15 cellular contexts compared by ENCODE assay signal in the genomic region with DNA sequence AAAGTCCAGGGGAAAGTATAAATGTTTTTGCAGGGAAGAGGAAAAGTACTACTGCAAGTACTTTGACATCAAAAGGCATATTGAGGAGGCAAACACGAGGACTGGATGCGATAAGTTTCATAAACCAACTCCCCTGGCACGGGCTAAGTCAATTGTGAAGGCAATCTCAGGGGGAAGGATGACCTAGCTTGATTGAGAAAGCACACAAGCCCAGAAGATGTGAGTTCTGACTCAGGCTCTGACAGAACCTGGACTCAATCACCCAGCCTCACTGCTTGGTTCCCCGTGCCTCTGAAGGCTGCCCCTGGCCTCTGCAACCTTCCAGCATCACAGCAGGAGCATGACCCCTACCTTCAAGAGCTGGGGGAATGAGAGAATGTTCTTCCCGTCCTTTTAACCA.
DNase-seq lines count a peak whose midpoint lies in the region; ATAC-seq, FAIRE-seq and TF ChIP-seq lines count a peak whose summit lies in the region.
"Had no signal": no experiment of that assay in that cellular context is flagged by ENCODE, and none has a peak within 500 bp of the region (broad histone marks: within the 10 kb centered on the region; RNA-seq: fewer than 3 reads in every experiment).

No MANE protein-coding gene starts in this region.

- H3K4me3 ChIP-seq in DND-41 (ENCODE audit: low read depth in 1 of 2, low read length in 2 of 2) (no peak overlapping the region), GM23248 (no peak overlapping the region), H1 (ENCODE audit: extremely low read depth in 1 of 4, insufficient read depth in 2 of 4, low read depth in 3 of 4, low read length in 4 of 4) (no peak overlapping the region)

- H4K8ac ChIP-seq in H1 (ENCODE audit: extremely low read depth, insufficient read depth, low read length), result no peak overlapping the region

- no peaks in the 10 kb centered on the region for H3K36me3 Mint-ChIP-seq in nephron (ENCODE audit: low read depth)
- H3K36me3 Mint-ChIP-seq: CD8-positive, alpha-beta T cell had no signal

- H2AFZ ChIP-seq in DND-41 (ENCODE audit: low read depth, low read length) (no peak overlapping the region), GM23248 (no peak overlapping the region), H1 (ENCODE audit: low read length) (peak overlapping the region; percentile 70; the same call in 1 of the 2 replicates)

- no peak overlapping the region for H3K56ac ChIP-seq in H1 (replicated peaks; ENCODE audit: insufficient read length, low read depth, low read length)

- H3K36me3 ChIP-seq in DND-41 (ENCODE audit: insufficient read depth, low read length) (no peaks in the 10 kb centered on the region), GM23248 (ENCODE audit: low read depth) (no peaks in the 10 kb centered on the region), H1 (ENCODE audit: control insufficient read depth in 2 of 4, insufficient read depth in 4 of 4, low read length in 3 of 4) (no peaks in the 10 kb centered on the region)

- no peak overlapping the region for H2BK5ac ChIP-seq in H1 (ENCODE audit: low read depth, low read length)

- H3K9me3 ChIP-seq in DND-41 (ENCODE audit: insufficient read depth, low read length, severe bottlenecking) (no peaks in the 10 kb centered on the region), GM23248 (ENCODE audit: low read depth) (no peaks in the 10 kb centered on the region), H1 (ENCODE audit: insufficient read depth in 2 of 2, low read depth in 1 of 2, low read length in 1 of 2) (no peaks in the 10 kb centered on the region)

- no peak overlapping the region for H2BK20ac ChIP-seq in H1 (ENCODE audit: low read length)

- TF ChIP-seq CTCF in DND-41 (IDR thresholded peaks at IDR 0.05; ENCODE audit: borderline replicate concordance, extremely low read depth, low read length, poor library complexity, severe bottlenecking), result no peak
- TF ChIP-seq CTCF in H1 (IDR thresholded peaks at IDR 0.05; ENCODE audit: control extremely low read depth in 1 of 3, insufficient read depth in 1 of 3, low read depth in 1 of 3, low read length in 3 of 3), result no peak
- TF ChIP-seq CTCF in nephron (IDR thresholded peaks at IDR 0.05; ENCODE audit: unreplicated experiment in 3 of 3), result no peak

- H3K4me1 ChIP-seq in DND-41 (ENCODE audit: insufficient read depth, low read length), result peaks cover 23% of the 10 kb centered on the region
- peaks cover 37% of the 10 kb centered on the region for H3K4me1 ChIP-seq in GM23248 (ENCODE audit: insufficient read depth)
- H3K4me1 ChIP-seq in H1 (replicated peaks in 1 of 4; ENCODE audit: control insufficient read depth in 3 of 4, insufficient read depth in 4 of 4, low read length in 3 of 4), result no peaks in the 10 kb centered on the region

- no peak overlapping the region for H4K5ac ChIP-seq in H1 (ENCODE audit: insufficient read length, low read depth, low read length)

- H3K14ac ChIP-seq in H1 (ENCODE audit: insufficient read length), result no peak overlapping the region

- no peaks in the 10 kb centered on the region for H3K23me2 ChIP-seq in H1 (ENCODE audit: low read depth, low read length)

- no peak overlapping the region for H3K18ac ChIP-seq in H1 (ENCODE audit: extremely low read depth, low read length)

- CTCF ChIA-PET in H1 (lab: Charles Lee; ENCODE audit: partially characterized antibody), result no interaction called here

- in situ Hi-C loops in GM23248 (cut with MboI), result no loop called here

- H2BK15ac ChIP-seq in H1 (ENCODE audit: low read length), result no peak overlapping the region

- H3K4me2 ChIP-seq in DND-41 (ENCODE audit: insufficient read depth, low read length) (no peak overlapping the region), GM23248 (ENCODE audit: unreplicated experiment) (no peak overlapping the region), H1 (ENCODE audit: insufficient read depth in 1 of 2, low read depth in 2 of 2, low read length in 2 of 2) (no peak overlapping the region)

- ATAC-seq in DND-41 (ENCODE audit: insufficient read depth, low read depth) (no peak), GM19452 (IDR thresholded peaks at IDR 0.05; ENCODE audit: unreplicated experiment) (no peak), GM18858 (IDR thresholded peaks at IDR 0.05; ENCODE audit: unreplicated experiment) (no peak)
- ATAC-seq: CD8-positive, alpha-beta T cell had no signal

- no peak overlapping the region for H3K4me3 Mint-ChIP-seq in nephron
- H3K4me3 Mint-ChIP-seq: CD8-positive, alpha-beta T cell had no signal

- peak overlapping the region in 2 of 3 experiments; percentile 7 to 16 for H3K27ac Mint-ChIP-seq in nephron
- H3K27ac Mint-ChIP-seq: CD8-positive, alpha-beta T cell had no signal

- no peak for TF ChIP-seq POLR2A in H1 (IDR thresholded peaks at IDR 0.05; ENCODE audit: control extremely low read depth in 1 of 2, low read depth in 2 of 2, low read length in 2 of 2)

- no peak for TF ChIP-seq EP300 in H1 (IDR thresholded peaks at IDR 0.05; ENCODE audit: borderline replicate concordance in 1 of 2, low read depth in 2 of 2, low read length in 2 of 2)

- no peak for DNase-seq in DND-41
- peak; percentile 57 for DNase-seq in GM23248
- DNase-seq in H1 (ENCODE audit: low read depth in 1 of 2, low spot score in 2 of 2), result peak in 1 of 2 experiments; percentile 16
- DNase-seq in epidermal melanocyte (ENCODE audit: insufficient read length, low spot score), result no peak
- DNase-seq: CD8-positive, alpha-beta T cell; NCI-H1092; NCI-H1694; NCI-H69; NK-92 treated with Interleukin-12 subunit alpha and Interleukin-12 subunit beta, amount 100 ng/mL, for 24 hours had no signal

- FAIRE-seq in H1 (lab: Jason Lieb, UNC), result no peak
- FAIRE-seq: D721Med, H54 had no signal

- H3K9me3 Mint-ChIP-seq in nephron, result no peaks in the 10 kb centered on the region
- H3K9me3 Mint-ChIP-seq: CD8-positive, alpha-beta T cell had no signal

- H2BK12ac ChIP-seq in H1 (ENCODE audit: low read depth, low read length), result no peak overlapping the region

- no peaks in the 10 kb centered on the region for H4K20me1 ChIP-seq in DND-41 (ENCODE audit: insufficient read depth, low read length)
- no peaks in the 10 kb centered on the region for H4K20me1 ChIP-seq in GM23248 (ENCODE audit: insufficient read depth)
- H4K20me1 ChIP-seq in H1 (replicated peaks in 1 of 2; ENCODE audit: control insufficient read depth in 1 of 2, insufficient read depth in 2 of 2, low read length in 2 of 2), result no peaks in the 10 kb centered on the region

- no peaks in the 10 kb centered on the region for H3K79me2 ChIP-seq in DND-41 (ENCODE audit: insufficient read depth, low read length)
- no peaks in the 10 kb centered on the region for H3K79me2 ChIP-seq in GM23248 (ENCODE audit: insufficient read depth)
- no peaks in the 10 kb centered on the region for H3K79me2 ChIP-seq in H1 (ENCODE audit: control insufficient read depth in 1 of 2, insufficient read depth in 2 of 2, low read length in 2 of 2)

- H3K4ac ChIP-seq in H1 (replicated peaks; ENCODE audit: insufficient read length, low read depth, low read length), result no peak overlapping the region

- H3K27me3 ChIP-seq in DND-41 (ENCODE audit: insufficient read depth, low read length, poor library complexity), result no peaks in the 10 kb centered on the region
- no peaks in the 10 kb centered on the region for H3K27me3 ChIP-seq in GM23248 (replicated peaks; ENCODE audit: insufficient read depth)
- peaks cover 0 to 2% (median 0%) of the 10 kb centered on the region in 4 experiments; a peak in 1 of 7 replicates for H3K27me3 ChIP-seq in H1 (replicated peaks in 1 of 4; ENCODE audit: control insufficient read depth in 3 of 4, extremely low read depth in 1 of 4, insufficient read depth in 3 of 4, low read length in 3 of 4)

- peaks cover 4% of the 10 kb centered on the region for H3K27me3 Mint-ChIP-seq in nephron (ENCODE audit: low read depth)

- no peak overlapping the region for H3K9ac ChIP-seq in DND-41 (ENCODE audit: low read depth, low read length)
- no peak overlapping the region for H3K9ac ChIP-seq in GM23248
- no peak overlapping the region for H3K9ac ChIP-seq in H1 (replicated peaks in 1 of 4; ENCODE audit: extremely low read depth in 1 of 4, low read depth in 3 of 4, low read length in 3 of 4)
- H3K9ac ChIP-seq: KMS-11 had no signal

- H2AK5ac ChIP-seq in H1 (ENCODE audit: low read depth, low read length), result no peak overlapping the region

- peaks cover 71% of the 10 kb centered on the region for H3K4me1 Mint-ChIP-seq in nephron

- H3F3A ChIP-seq in GM23248 (ENCODE audit: insufficient read depth), result peaks cover 24% of the 10 kb centered on the region

- no peaks in the 10 kb centered on the region for H3K9me2 ChIP-seq in GM23248 (ENCODE audit: insufficient read depth)

- no peaks in the 10 kb centered on the region for H3K79me1 ChIP-seq in H1 (ENCODE audit: low read depth, low read length)

- no peak overlapping the region for H4K91ac ChIP-seq in H1 (replicated peaks; ENCODE audit: insufficient read length, low read length)

- POLR2A ChIA-PET in H1 (lab: Charles Lee; ENCODE audit: partially characterized antibody), result interaction anchor here (1.2 kb wide), 1 partner anchor 9 kb away, joined by 3 read pairs; no protein-coding TSS in a partner anchor

- H2BK120ac ChIP-seq in H1 (replicated peaks; ENCODE audit: low read depth, low read length), result no peak overlapping the region

- H3K23ac ChIP-seq in H1 (ENCODE audit: insufficient read length), result no peak overlapping the region

- TF ChIP-seq RAD21 in H1 (IDR thresholded peaks at IDR 0.05 in 1 of 2, conservative IDR thresholded peaks at IDR 0.05 in 1 of 2; ENCODE audit: low read depth in 2 of 2, low read length in 2 of 2), result no peak

- H3K27ac ChIP-seq in DND-41 (ENCODE audit: low read length) (0 out of 2 replicates have a peak overlapping the region, but pooled peaks have one; percentile 10), GM23248 (no peak overlapping the region), H1 (ENCODE audit: low read depth, low read length) (no peak overlapping the region)
- H3K27ac ChIP-seq: KMS-11 had no signal

- WGBS in GM23248 (ENCODE audit: low coverage in 1 of 2, low lambda C conversion rate in 2 of 2, missing lambda C conversion rate in 2 of 2), 2 experiments, result 63 to 65% methylated on average over 5 of the region's 5 CpGs
- 91% methylated on average over 5 of the region's 5 CpGs; no CpG with 5 or more reads in 1 of the 2 experiments for WGBS in H1 (ENCODE audit: extremely low coverage in 1 of 2, insufficient coverage in 1 of 2, insufficient read length in 1 of 2, insufficient replicate concordance in 2 of 2, low coverage in 1 of 2, low lambda C conversion rate in 2 of 2, missing lambda C conversion rate in 1 of 2), 2 experiments

TF ChIP-seq in H1, 55 proteins besides CTCF, POLR2A, EP300 and RAD21 (continues in another document):
- TF ChIP-seq YY1 (IDR thresholded peaks at IDR 0.05; ENCODE audit: low read depth, low read length), result no peak
- TF ChIP-seq SP4 (IDR thresholded peaks at IDR 0.05; ENCODE audit: low read length), result no peak
- TF ChIP-seq, protein P1, sequence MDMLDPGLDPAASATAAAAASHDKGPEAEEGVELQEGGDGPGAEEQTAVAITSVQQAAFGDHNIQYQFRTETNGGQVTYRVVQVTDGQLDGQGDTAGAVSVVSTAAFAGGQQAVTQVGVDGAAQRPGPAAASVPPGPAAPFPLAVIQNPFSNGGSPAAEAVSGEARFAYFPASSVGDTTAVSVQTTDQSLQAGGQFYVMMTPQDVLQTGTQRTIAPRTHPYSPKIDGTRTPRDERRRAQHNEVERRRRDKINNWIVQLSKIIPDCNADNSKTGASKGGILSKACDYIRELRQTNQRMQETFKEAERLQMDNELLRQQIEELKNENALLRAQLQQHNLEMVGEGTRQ (IDR thresholded peaks at IDR 0.05; ENCODE audit: low read length), result no peak
- TF ChIP-seq RFX5 (IDR thresholded peaks at IDR 0.05; ENCODE audit: borderline replicate concordance, low read depth, low read length), result no peak
